In genomic region chr6:85344996-85345395, GRCh38 we compare ENCODE assay signal across 1 cellular context.
TF ChIP-seq lines count a peak whose summit lies in the region.

No MANE protein-coding gene starts in this region.

TF ChIP-seq in IMR-90, 13 proteins besides CTCF, POLR2A, EP300 and RAD21:
- TF ChIP-seq NFE2L2 (IDR thresholded peaks at IDR 0.05; ENCODE audit: low read depth, low read length) (0 out of 2 replicates have a peak, but pooled peaks have one; percentile 13), FOS (IDR thresholded peaks at IDR 0.05; ENCODE audit: low read depth, low read length) (no peak)
